15 cellular contexts compared by ENCODE assay signal in genomic region chr4:165563851-165564250, GRCh38.
"Had no signal": no experiment of that assay in that cellular context is flagged by ENCODE, and none has a peak within 500 bp of the region (broad histone marks: within the 10 kb centered on the region; RNA-seq: fewer than 3 reads in every experiment).

No MANE protein-coding gene starts in this region.

- H3K9me3 Mint-ChIP-seq: activated CD4-positive, alpha-beta T cell treated with anti-CD3 and anti-CD28 coated beads, Interleukin-2, amount 10 ng/mL, durations not matched to agents 7 days and 5 days; activated T-helper 2 cell treated with anti-CD3 and anti-CD28 coated beads, Interferon-gamma antibody, Interleukin-2, Interleukin-4, amounts not matched to agents 10 μg/mL and 5 μg/mL and 100 μg/mL, durations not matched to agents 14 hours and 24 hours and 36 hours had no signal

- H3K4me1 Mint-ChIP-seq: activated CD4-positive, alpha-beta T cell treated with anti-CD3 and anti-CD28 coated beads, Interleukin-2, amount 10 ng/mL, durations not matched to agents 7 days and 5 days; naive B cell; stimulated activated naive B cell treated with anti-CD40 and anti-IgM and Interleukin-4, amounts not matched to agents 10 μg/mL and 1 μg/mL and 100 μg/mL, for 72 hours; WTC11 had no signal

- H3K9me3 ChIP-seq: right lobe of liver had no signal

- H3K36me3 Mint-ChIP-seq: naive B cell; stimulated activated naive B cell treated with anti-CD40 and anti-IgM and Interleukin-4, amounts not matched to agents 10 μg/mL and 1 μg/mL and 100 μg/mL, for 72 hours had no signal

- H3K27me3 Mint-ChIP-seq: progenitor cell of endocrine pancreas; stimulated activated naive B cell treated with anti-CD40 and anti-IgM and Interleukin-4, amounts not matched to agents 10 μg/mL and 1 μg/mL and 100 μg/mL, for 72 hours had no signal

- H3K36me3 ChIP-seq: cardiac muscle cell, right lobe of liver, spleen had no signal

- H3K4me3 ChIP-seq: cardiac muscle cell, lung, right lobe of liver, spleen had no signal

- H3K4me3 Mint-ChIP-seq: activated CD4-positive, alpha-beta T cell treated with anti-CD3 and anti-CD28 coated beads, Interleukin-2, amount 10 ng/mL, durations not matched to agents 7 days and 5 days; naive B cell; stimulated activated naive B cell treated with anti-CD40 and anti-IgM and Interleukin-4, amounts not matched to agents 10 μg/mL and 1 μg/mL and 100 μg/mL, for 72 hours; WTC11 had no signal

- DNase-seq: activated CD4-positive, alpha-beta T cell treated with anti-CD3 and anti-CD28 coated beads, Interleukin-2, amount 10 ng/mL, durations not matched to agents 7 days and 5 days; activated naive CD4-positive, alpha-beta T cell treated with anti-CD3 and anti-CD28 coated beads, Interleukin-2, amount 50 U/mL, for 16 hours; left colon; naive B cell; right lobe of liver; spleen; stimulated activated CD4-positive, alpha-beta T cell treated with anti-CD3 and anti-CD28 coated beads, Interleukin-1b, Interleukin-23, amount 100 ng/mL, for 48 hours; stimulated activated naive B cell treated with anti-CD40 and anti-IgM and Interleukin-4, amounts not matched to agents 10 μg/mL and 1 μg/mL and 100 μg/mL, for 72 hours; substantia nigra; trophoblast cell had no signal

- H3K27ac ChIP-seq: cardiac muscle cell, right lobe of liver, spleen had no signal

- H3K27me3 ChIP-seq: cardiac muscle cell, right lobe of liver, spleen had no signal

- H3K27ac Mint-ChIP-seq: activated CD4-positive, alpha-beta T cell treated with anti-CD3 and anti-CD28 coated beads, Interleukin-2, amount 10 ng/mL, durations not matched to agents 7 days and 5 days; activated T-helper 2 cell treated with anti-CD3 and anti-CD28 coated beads, Interferon-gamma antibody, Interleukin-2, Interleukin-4, amounts not matched to agents 10 μg/mL and 5 μg/mL and 100 μg/mL, durations not matched to agents 14 hours and 24 hours and 36 hours; naive B cell; progenitor cell of endocrine pancreas; stimulated activated naive B cell treated with anti-CD40 and anti-IgM and Interleukin-4, amounts not matched to agents 10 μg/mL and 1 μg/mL and 100 μg/mL, for 72 hours; WTC11 had no signal

- ATAC-seq: left colon; right lobe of liver; stimulated activated naive B cell treated with anti-CD40 and anti-IgM and Interleukin-4, amounts not matched to agents 10 μg/mL and 1 μg/mL and 100 μg/mL, for 72 hours; WTC11 had no signal

- H3K4me1 ChIP-seq: right lobe of liver, spleen had no signal
